Comparison of ENCODE assay signal across 8 cellular contexts in the genomic region with DNA sequence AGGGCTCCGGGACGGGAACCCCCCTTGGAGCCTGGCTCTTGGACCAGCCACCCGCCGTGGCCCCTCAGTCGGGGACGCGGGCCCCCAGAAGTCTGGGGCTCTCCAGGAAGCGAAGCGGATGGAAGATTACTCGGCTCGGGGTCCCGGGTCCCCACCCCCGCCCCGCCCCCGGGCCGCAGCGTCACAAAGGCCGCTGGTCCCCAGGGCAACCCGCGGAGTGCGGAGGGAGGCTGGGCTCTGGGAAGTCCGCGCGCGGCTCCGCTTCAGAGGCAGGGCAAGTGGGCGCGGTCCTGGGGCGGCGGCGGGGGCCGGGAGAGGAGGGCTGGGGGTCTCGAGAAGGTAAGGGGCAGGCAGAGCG. TPM values are rescaled to one million over a fixed set of nuclear protein-coding genes. Genes with fewer than 3 reads are reported as not detected.
DNase-seq lines count a peak whose midpoint lies in the region; ATAC-seq and TF ChIP-seq lines count a peak whose summit lies in the region.

Gene FNDC11, plus strand, starts transcription at position 227 of the 358 bp plus-strand sequence. CDS start 1,505 bp downstream, outside the sequence.

- 1% methylated on average over 34 of the region's 34 CpGs for WGBS in urinary bladder

- H3K4me3 ChIP-seq in duodenal mucosa (ENCODE audit: low read depth in 1 of 2, low read length in 2 of 2) = peak within 1 kb of the TSS; percentile 50 to 59
- peak within 1 kb of the TSS; percentile 48 to 57 for H3K4me3 ChIP-seq in mucosa of rectum (ENCODE audit: low read length in 2 of 2)
- peak within 1 kb of the TSS; percentile 47 for H3K4me3 ChIP-seq in urinary bladder (ENCODE audit: low read depth, low read length)

- ATAC-seq in HG02763 (IDR thresholded peaks at IDR 0.05; ENCODE audit: unreplicated experiment) = peak; percentile 17
- ATAC-seq in omental fat pad (ENCODE audit: low FRiP score) = no peak

- H3K27me3 ChIP-seq in duodenal mucosa (ENCODE audit: control insufficient read depth in 1 of 2, insufficient read depth in 2 of 2, low read length in 2 of 2) (peaks cover 8 to 11% of the 10 kb centered on the region in 2 donors), mucosa of rectum (ENCODE audit: control insufficient read depth in 2 of 2, insufficient read depth in 2 of 2, low read length in 2 of 2) (peaks cover 3 to 4% of the 10 kb centered on the region in 2 donors)

- H3K9me3 ChIP-seq in duodenal mucosa (ENCODE audit: control insufficient read depth in 1 of 2, low read length in 2 of 2) (no peaks in the 10 kb centered on the region), mucosa of rectum (ENCODE audit: control insufficient read depth in 2 of 2, low read length in 2 of 2) (no peaks in the 10 kb centered on the region)

- DNase-seq in GM03348 (ENCODE audit: low spot score) = peak; percentile 58
- peak in 3 of 5 donors; percentile 34 to 54 (median 37) for DNase-seq in T-helper 1 cell
- DNase-seq in omental fat pad (ENCODE audit: low spot score) = no peak
- no peak for DNase-seq in C1 segment of cervical spinal cord (lab: John Stamatoyannopoulos, UW)

- peak within 1 kb of the TSS in 1 of 2 donors; percentile 18 for H3K9ac ChIP-seq in duodenal mucosa (ENCODE audit: low read depth in 1 of 2, low read length in 2 of 2)
- peak within 1 kb of the TSS in 1 of 2 donors; percentile 48 for H3K9ac ChIP-seq in mucosa of rectum (ENCODE audit: low read depth in 1 of 2, low read length in 2 of 2)

- no peak within 1 kb of the TSS for H3K27ac ChIP-seq in duodenal mucosa (ENCODE audit: low read depth, low read length)
- H3K27ac ChIP-seq in mucosa of rectum (ENCODE audit: low read depth in 2 of 2, low read length in 2 of 2) = no peak within 1 kb of the TSS
- peak within 1 kb of the TSS; percentile 13 for H3K27ac ChIP-seq in urinary bladder (ENCODE audit: low read depth)

- H3K4me1 ChIP-seq in duodenal mucosa (ENCODE audit: control insufficient read depth in 1 of 2, insufficient read depth in 2 of 2, low read length in 2 of 2) (peaks cover 4 to 9% of the 10 kb centered on the region in 2 donors), mucosa of rectum (ENCODE audit: control insufficient read depth in 2 of 2, insufficient read depth in 2 of 2, low read length in 2 of 2) (peaks cover 5 to 6% of the 10 kb centered on the region in 2 donors), urinary bladder (ENCODE audit: insufficient read depth) (no peaks in the 10 kb centered on the region)

- H3K36me3 ChIP-seq in duodenal mucosa (ENCODE audit: control insufficient read depth in 1 of 2, insufficient read depth in 2 of 2, low read length in 2 of 2) (no peaks in the 10 kb centered on the region), mucosa of rectum (ENCODE audit: control insufficient read depth in 2 of 2, insufficient read depth in 2 of 2, low read length in 2 of 2) (no peaks in the 10 kb centered on the region), urinary bladder (ENCODE audit: insufficient read depth) (peaks cover 2% of the 10 kb centered on the region)

- no peak for TF ChIP-seq CTCF in omental fat pad (IDR thresholded peaks at IDR 0.05)

RNA-seq across cellular contexts. Expression of gene FNDC11, which starts in this region (rescaled TPM):
- total RNA-seq in urinary bladder (0.63 TPM), omental fat pad (under 1 TPM in 2 of 4 donors, not detected in 2; 0.19 to 0.38 TPM)
- polyA plus RNA-seq in urinary bladder = 0.98 TPM

Comparison
In these comparisons a context has a peak if more than half of its experiments do, and no peak if none do; other contexts are left out.
1. DNase-seq: peak in GM03348 (single experiment) and T-helper 1 cell (3 of 5); none in omental fat pad (single experiment) and C1 segment of cervical spinal cord (0 of 14).
2. Peak in every context shown above with its lines, with median percentiles within 50 percentile points of each other: H3K4me3 ChIP-seq.